ENCODE assay signal across 34 cellular contexts in genomic region chrX:51954592-51954991, GRCh38.
"Had no signal": no experiment of that assay in that cellular context is flagged by ENCODE, and none has a peak within 500 bp of the region (broad histone marks: within the 10 kb centered on the region; RNA-seq: fewer than 3 reads in every experiment).

No MANE protein-coding gene starts in this region.

- H3K4me1 ChIP-seq: ascending aorta, Peyer's patch had no signal

- ATAC-seq: K562, PC-3, SK-N-SH treated with all-trans-retinoic acid at 6 μM for 48 hours had no signal

- H3K4me3 ChIP-seq: ascending aorta, K562, Peyer's patch had no signal

- H3K27ac ChIP-seq: ascending aorta, Peyer's patch, VCaP had no signal

- DNase-seq: activated B cell treated with CpG ODN at 0.5 μM for 24 hours; activated CD4-positive, alpha-beta memory T cell treated with anti-CD3 and anti-CD28 coated beads for 36 hours; activated CD4-positive, alpha-beta T cell treated with anti-CD3 and anti-CD28 coated beads for 4 hours; activated CD4-positive, alpha-beta T cell treated with anti-CD3 and anti-CD28 coated beads, Interleukin-2, amount 50 U/mL, for 1 hour; activated CD4-positive, CD25-positive, alpha-beta regulatory T cell treated with anti-CD3 and anti-CD28 coated beads, Interleukin-2, amount 50 U/mL, for 72 hours; activated CD8-positive, alpha-beta memory T cell treated with anti-CD3 and anti-CD28 coated beads, Interleukin-2, amount 50 U/mL, for 4 hours; activated naive CD4-positive, alpha-beta T cell; activated naive CD4-positive, alpha-beta T cell treated with anti-CD3 and anti-CD28 coated beads, Interleukin-2, amount 50 U/mL, for 16 hours; activated naive CD8-positive, alpha-beta T cell treated with anti-CD3 and anti-CD28 coated beads for 36 hours; activated T-cell treated with anti-CD3 and anti-CD28 coated beads for 4 hours; activated T-cell treated with anti-CD3 and anti-CD28 coated beads, Interleukin-2, amount 50 U/mL, for 4 hours; amygdala; cerebellar nuclear complex; NCI-H1048; NCI-H1105 treated with DMSO at 0.1 percent for 48 hours; NCI-H1436; NCI-H1694; NCI-H1930; NCI-H2081 treated with DMSO at 0.1 percent for 48 hours; NCI-H226; NCI-H446 treated with DMSO at 0.1 percent for 48 hours; NCI-H524; NCI-H82; Peyer's patch; SIG-M5; SW 1271; T-helper 1 cell; T-helper 2 cell; T-helper 9 cell had no signal

- H3K36me3 ChIP-seq: ascending aorta, Peyer's patch had no signal

- H3K27me3 ChIP-seq: ascending aorta, Peyer's patch had no signal

- H3K9me3 ChIP-seq: Peyer's patch had no signal
